2 cellular contexts compared by ENCODE assay signal in genomic region chr12:6311822-6312528, GRCh38.
TF ChIP-seq lines count a peak whose summit lies in the region.

No MANE protein-coding gene starts in this region.

TF ChIP-seq in GM12878, 131 proteins besides CTCF, POLR2A, EP300 and RAD21:
- TF ChIP-seq LARP7 (IDR thresholded peaks at IDR 0.05): no peak
- TF ChIP-seq E2F8 (IDR thresholded peaks at IDR 0.05; ENCODE audit: low read depth, partially characterized antibody): no peak
- no peak for TF ChIP-seq CHD2 (IDR thresholded peaks at IDR 0.05; ENCODE audit: borderline replicate concordance, low read depth, low read length)
- TF ChIP-seq CBFB (IDR thresholded peaks at IDR 0.05; ENCODE audit: low read depth): no peak
- no peak for TF ChIP-seq FOS (IDR thresholded peaks at IDR 0.05; ENCODE audit: borderline replicate concordance, extremely low read depth, insufficient read length)
- no peak for TF ChIP-seq TCF12 (IDR thresholded peaks at IDR 0.05; ENCODE audit: low read depth, low read length)
- TF ChIP-seq HCFC1 (IDR thresholded peaks at IDR 0.05; ENCODE audit: low read length): no peak
- no peak for TF ChIP-seq RB1 (IDR thresholded peaks at IDR 0.05; ENCODE audit: borderline replicate concordance)

TF ChIP-seq in GM12891, 5 proteins besides CTCF, POLR2A, EP300 and RAD21:
- no peak for TF ChIP-seq SPI1 (IDR thresholded peaks at IDR 0.05; ENCODE audit: low read depth, low read length)
- TF ChIP-seq POLR2AphosphoS5 (IDR thresholded peaks at IDR 0.05; ENCODE audit: low read depth, low read length): no peak
- TF ChIP-seq TAF1 (IDR thresholded peaks at IDR 0.05; ENCODE audit: low read depth, low read length): no peak
- TF ChIP-seq POU2F2 (IDR thresholded peaks at IDR 0.05; ENCODE audit: low read depth, low read length): no peak
- no peak for TF ChIP-seq PAX5 (IDR thresholded peaks at IDR 0.05; ENCODE audit: insufficient read depth, low read length, severe bottlenecking)
